Comparison of ENCODE assay signal across 12 cellular contexts in the genomic region with DNA sequence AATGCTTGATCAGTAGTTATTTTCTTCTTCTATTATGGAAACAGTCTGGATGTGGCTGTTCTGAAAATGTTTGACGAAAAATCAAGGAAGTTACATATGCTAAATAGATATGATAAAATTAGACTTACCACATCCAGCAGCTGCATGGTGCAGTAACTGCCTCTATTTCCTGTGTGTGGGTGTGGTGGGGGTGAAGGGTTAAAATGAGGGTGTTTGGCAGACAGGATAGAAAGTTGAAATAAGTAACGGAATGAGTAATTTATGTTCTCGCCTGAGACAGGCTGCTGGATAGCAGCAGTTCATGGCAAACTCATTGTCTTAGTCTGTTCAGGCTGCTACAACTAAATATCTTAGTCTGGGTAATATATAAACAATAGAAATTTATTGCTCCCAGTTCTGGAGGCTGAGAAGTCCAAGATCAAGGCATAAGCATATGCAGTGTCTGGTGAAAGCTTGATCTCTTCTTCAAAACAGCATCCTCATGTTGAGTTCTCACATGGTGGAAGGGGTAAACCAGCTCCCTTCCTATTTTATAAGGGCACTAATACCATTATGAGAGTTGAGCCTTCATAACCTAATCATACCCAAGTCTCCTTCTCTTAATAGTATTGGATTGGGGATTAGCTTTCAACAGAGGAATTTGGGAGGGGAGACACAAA.
DNase-seq lines count a peak whose midpoint lies in the region; ATAC-seq and TF ChIP-seq lines count a peak whose summit lies in the region.
"Had no signal": no experiment of that assay in that cellular context is flagged by ENCODE, and none has a peak within 500 bp of the region (broad histone marks: within the 10 kb centered on the region; RNA-seq: fewer than 3 reads in every experiment).

No MANE protein-coding gene starts in this region.

- no peak overlapping the region for H3K27ac Mint-ChIP-seq in activated T-cell treated with anti-CD3 and anti-CD28 coated beads, Interleukin-2, amount 50 U/mL, for 72 hours
- H3K27ac Mint-ChIP-seq: stimulated activated memory B cell treated with anti-CD40 and anti-IgM and Interleukin-4, amounts not matched to agents 10 μg/mL and 1 μg/mL and 100 μg/mL, for 72 hours had no signal

- H3K4me3 Mint-ChIP-seq in activated T-cell treated with anti-CD3 and anti-CD28 coated beads, Interleukin-2, amount 50 U/mL, for 72 hours: no peak overlapping the region
- H3K4me3 Mint-ChIP-seq: neural crest cell; stimulated activated memory B cell treated with anti-CD40 and anti-IgM and Interleukin-4, amounts not matched to agents 10 μg/mL and 1 μg/mL and 100 μg/mL, for 72 hours had no signal

- peaks cover 10% of the 10 kb centered on the region for H3K4me1 Mint-ChIP-seq in activated T-cell treated with anti-CD3 and anti-CD28 coated beads, Interleukin-2, amount 50 U/mL, for 72 hours (ENCODE audit: low read depth)
- H3K4me1 Mint-ChIP-seq: neural crest cell; stimulated activated memory B cell treated with anti-CD40 and anti-IgM and Interleukin-4, amounts not matched to agents 10 μg/mL and 1 μg/mL and 100 μg/mL, for 72 hours had no signal

- peaks cover 3 to 6% of the 10 kb centered on the region in 2 donors for H3K9me3 Mint-ChIP-seq in activated T-cell treated with anti-CD3 and anti-CD28 coated beads, Interleukin-2, amount 50 U/mL, for 72 hours
- H3K9me3 Mint-ChIP-seq: neural crest cell had no signal

- H3K36me3 Mint-ChIP-seq in activated T-cell treated with anti-CD3 and anti-CD28 coated beads, Interleukin-2, amount 50 U/mL, for 72 hours (ENCODE audit: insufficient read depth in 2 of 2): no peaks in the 10 kb centered on the region
- H3K36me3 Mint-ChIP-seq: stimulated activated memory B cell treated with anti-CD40 and anti-IgM and Interleukin-4, amounts not matched to agents 10 μg/mL and 1 μg/mL and 100 μg/mL, for 72 hours had no signal

- no peaks in the 10 kb centered on the region for H3K27me3 ChIP-seq in HL-60 (ENCODE audit: insufficient read depth, poor library complexity, severe bottlenecking)
- H3K27me3 ChIP-seq: adrenal gland had no signal

- peak; percentile 87 for ATAC-seq in GM21576 (IDR thresholded peaks at IDR 0.05; ENCODE audit: unreplicated experiment)
- ATAC-seq in activated T-cell treated with anti-CD3 and anti-CD28 coated beads, Interleukin-2, amount 50 U/mL, for 72 hours (replicated peaks in 1 of 2): peak; percentile 67 to 76
- ATAC-seq: stimulated activated memory B cell treated with anti-CD40 and anti-IgM and Interleukin-4, amounts not matched to agents 10 μg/mL and 1 μg/mL and 100 μg/mL, for 72 hours had no signal

- peak overlapping the region; percentile 70 for H3K27ac ChIP-seq in HL-60 (replicated peaks)
- H3K27ac ChIP-seq: adrenal gland had no signal

- TF ChIP-seq CTCF in HL-60 (IDR thresholded peaks at IDR 0.05; ENCODE audit: insufficient read depth, low read length): no peak

- no peaks in the 10 kb centered on the region for H3K27me3 Mint-ChIP-seq in activated T-cell treated with anti-CD3 and anti-CD28 coated beads, Interleukin-2, amount 50 U/mL, for 72 hours (ENCODE audit: low read depth)
- H3K27me3 Mint-ChIP-seq: stimulated activated memory B cell treated with anti-CD40 and anti-IgM and Interleukin-4, amounts not matched to agents 10 μg/mL and 1 μg/mL and 100 μg/mL, for 72 hours had no signal

- no peak overlapping the region for H3K4me3 ChIP-seq in HL-60 (replicated peaks; ENCODE audit: insufficient read depth, low read length)
- H3K4me3 ChIP-seq: adrenal gland had no signal

- DNase-seq in GDM1 (lab: John Stamatoyannopoulos, UW): peak; percentile 92
- peak; percentile 15 to 76 for DNase-seq in HL-60 (ENCODE audit: low read depth in 1 of 2, low spot score in 1 of 2)
- DNase-seq in activated T-cell treated with anti-CD3 and anti-CD28 coated beads, Interleukin-2, amount 50 U/mL, for 72 hours: peak; percentile 1 to 11
- no peak for DNase-seq in glomerular visceral epithelial cell (ENCODE audit: extremely low spot score)
- no peak for DNase-seq in NK-92 treated with Interleukin-12 subunit alpha and Interleukin-12 subunit beta, amount 100 ng/mL, for 24 hours (lab: John Stamatoyannopoulos, UW)
- DNase-seq in mucosa of gallbladder (ENCODE audit: low spot score): no peak
- no peak for DNase-seq in activated CD8-positive, alpha-beta memory T cell treated with anti-CD3 and anti-CD28 coated beads for 24 hours
- DNase-seq: adrenal gland, Caco-2 had no signal

Comparison
In these comparisons a context has a peak if more than half of its experiments do, and no peak if none do; other contexts are left out.
1. DNase-seq: peak in GDM1 (single experiment), HL-60 (2 of 2) and activated T-cell treated with anti-CD3 and anti-CD28 coated beads, Interleukin-2, amount 50 U/mL, for 72 hours (2 of 2); none in glomerular visceral epithelial cell (single experiment), NK-92 treated with Interleukin-12 subunit alpha and Interleukin-12 subunit beta, amount 100 ng/mL, for 24 hours (single experiment), mucosa of gallbladder (single experiment) and activated CD8-positive, alpha-beta memory T cell treated with anti-CD3 and anti-CD28 coated beads for 24 hours (single experiment).